In genomic region chrY:15704906-15705305, GRCh38 we compare ENCODE assay signal across 29 cellular contexts.
"Had no signal": no experiment of that assay in that cellular context is flagged by ENCODE, and none has a peak within 500 bp of the region (broad histone marks: within the 10 kb centered on the region; RNA-seq: fewer than 3 reads in every experiment).

No MANE protein-coding gene starts in this region.

- H3K4me3 ChIP-seq: pancreas, prostate gland, right atrium auricular region, right lobe of liver, sigmoid colon, spleen, suprapubic skin, testis, tibial artery, transverse colon, upper lobe of right lung, uterus had no signal

- H3K27me3 ChIP-seq: neutrophil, pancreas, right atrium auricular region, right lobe of liver, sigmoid colon, spleen, suprapubic skin, testis, tibial artery, transverse colon, upper lobe of right lung, uterus had no signal

- DNase-seq: naive thymus-derived CD8-positive, alpha-beta T cell; nephron progenitor cell; nucleus accumbens; pancreas; retina; right lobe of liver; sigmoid colon; small intestine; spleen; stimulated activated CD4-positive, alpha-beta T cell treated with anti-CD3 and anti-CD28 coated beads, Interleukin-12 subunit alpha, Interleukin-12 subunit beta, amount 100 ng/mL, for 4 hours; stimulated activated CD4-positive, alpha-beta T cell treated with anti-CD3 and anti-CD28 coated beads, Interleukin-1b, Interleukin-23, amount 100 ng/mL, for 48 hours; stimulated activated CD4-positive, alpha-beta T cell treated with anti-CD3 and anti-CD28 coated beads, Interleukin-4, amount 100 ng/mL, for 1 hour; stimulated activated CD4-positive, alpha-beta T cell treated with anti-CD3 and anti-CD28 coated beads, Interleukin-4, amount 100 ng/mL, for 4 hours; stimulated activated CD8-positive, alpha-beta memory T cell treated with anti-CD3 and anti-CD28 coated beads, Interleukin-4, amount 100 ng/mL, for 48 hours; stimulated activated naive CD4-positive, alpha-beta T cell; stimulated activated naive CD8-positive, alpha-beta T cell treated with anti-CD3 and anti-CD28 coated beads, Interleukin-15, amount 100 ng/mL, for 72 hours; stimulated activated naive CD8-positive, alpha-beta T cell treated with anti-CD3 and anti-CD28 coated beads, Interleukin-15, Interleukin-2, amounts not matched to agents 100 U/mL and 50 U/mL, for 24 hours; substantia nigra; testis; tibial artery; transverse colon; upper lobe of right lung; uterus had no signal

- FAIRE-seq: pancreas, small intestine had no signal

- H3K27ac ChIP-seq: neutrophil, pancreas, prostate gland, right atrium auricular region, right lobe of liver, sigmoid colon, spleen, suprapubic skin, testis, tibial artery, transverse colon, upper lobe of right lung, uterus had no signal

- H3K4me1 ChIP-seq: pancreas, prostate gland, right atrium auricular region, right lobe of liver, sigmoid colon, spleen, suprapubic skin, testis, tibial artery, transverse colon, upper lobe of right lung, uterus had no signal

- ATAC-seq: naive thymus-derived CD8-positive, alpha-beta T cell; natural killer cell treated with Interleukin-12 subunit alpha and Interleukin-12 subunit beta and Interleukin-15 and Interleukin-18, amount 100 ng/mL, for 72 hours; pancreas; right lobe of liver; stimulated activated memory B cell treated with anti-CD40 and anti-IgM and Interleukin-4, amounts not matched to agents 10 μg/mL and 1 μg/mL and 100 μg/mL, for 72 hours; stimulated activated naive CD8-positive, alpha-beta T cell treated with anti-CD3 and anti-CD28 coated beads, Interleukin-15, amount 100 ng/mL, for 72 hours; stimulated activated naive CD8-positive, alpha-beta T cell treated with anti-CD3 and anti-CD28 coated beads, Interleukin-15, Interleukin-2, amounts not matched to agents 100 U/mL and 50 U/mL, for 24 hours; upper lobe of right lung had no signal

- H3K9me3 ChIP-seq: neutrophil, pancreas, prostate gland, right atrium auricular region, right lobe of liver, sigmoid colon, spleen, suprapubic skin, testis, tibial artery, transverse colon, upper lobe of right lung, uterus had no signal

- H3K36me3 ChIP-seq: neutrophil, pancreas, prostate gland, right atrium auricular region, right lobe of liver, sigmoid colon, spleen, suprapubic skin, tibial artery, transverse colon, upper lobe of right lung, uterus had no signal
